Comparison of ENCODE assay signal across 29 cellular contexts in genomic region chr1:94840811-94841210, GRCh38. TPM values are rescaled to one million over a fixed set of nuclear protein-coding genes. Genes with fewer than 3 reads are reported as not detected.
"Had no signal": no experiment of that assay in that cellular context is flagged by ENCODE, and none has a peak within 500 bp of the region (broad histone marks: within the 10 kb centered on the region; RNA-seq: fewer than 3 reads in every experiment).

No MANE protein-coding gene starts in this region.

- H3K27me3 ChIP-seq: neural progenitor cell, ovary, spleen, suprapubic skin, testis, tibial artery, transverse colon, upper lobe of right lung, uterus had no signal

- H2AFZ ChIP-seq: neural progenitor cell, parathyroid adenoma had no signal

- H3K36me3 ChIP-seq: neural progenitor cell, ovary, spleen, suprapubic skin, transverse colon, upper lobe of right lung, uterus had no signal

- H3K79me2 ChIP-seq: parathyroid adenoma had no signal

- DNase-seq: natural killer cell; occipital lobe; ovary; posterior cingulate gyrus; psoas muscle; right cardiac atrium; spleen; stimulated activated CD4-positive, alpha-beta T cell treated with anti-CD3 and anti-CD28 coated beads, Interleukin-12 subunit alpha, Interleukin-12 subunit beta, amount 100 ng/mL, for 4 hours; stimulated activated CD4-positive, alpha-beta T cell treated with anti-CD3 and anti-CD28 coated beads, Interleukin-1b, Interleukin-23, amount 100 ng/mL, for 48 hours; stimulated activated CD4-positive, alpha-beta T cell treated with anti-CD3 and anti-CD28 coated beads, Interleukin-4, amount 100 ng/mL, for 1 hour; stimulated activated CD4-positive, alpha-beta T cell treated with anti-CD3 and anti-CD28 coated beads, Interleukin-4, amount 100 ng/mL, for 4 hours; stimulated activated CD8-positive, alpha-beta memory T cell treated with anti-CD3 and anti-CD28 coated beads, Interleukin-4, amount 100 ng/mL, for 48 hours; stimulated activated naive CD4-positive, alpha-beta T cell; stimulated activated naive CD8-positive, alpha-beta T cell treated with anti-CD3 and anti-CD28 coated beads, Interleukin-15, amount 100 ng/mL, for 72 hours; stimulated activated naive CD8-positive, alpha-beta T cell treated with anti-CD3 and anti-CD28 coated beads, Interleukin-15, Interleukin-2, amounts not matched to agents 100 U/mL and 50 U/mL, for 24 hours; substantia nigra; testis; tibial artery; transverse colon; upper lobe of right lung; uterus had no signal

- H3K27ac ChIP-seq: neural progenitor cell, ovary, parathyroid adenoma, psoas muscle, skin epidermis, spleen, suprapubic skin, testis, tibial artery, transverse colon, upper lobe of right lung, uterus had no signal

- H3K9me3 ChIP-seq: ovary, psoas muscle, spleen, suprapubic skin, testis, tibial artery, transverse colon, upper lobe of right lung, uterus had no signal

- H3K4me3 ChIP-seq: neural progenitor cell, ovary, psoas muscle, skin epidermis, smooth muscle cell, spleen, suprapubic skin, testis, tibial artery, transverse colon, upper lobe of right lung, uterus had no signal

- H3K4me2 ChIP-seq: neural progenitor cell, smooth muscle cell had no signal

- ATAC-seq: natural killer cell; psoas muscle; right cardiac atrium; sciatic nerve; stimulated activated memory B cell treated with anti-CD40 and anti-IgM and Interleukin-4, amounts not matched to agents 10 μg/mL and 1 μg/mL and 100 μg/mL, for 72 hours; stimulated activated naive CD8-positive, alpha-beta T cell treated with anti-CD3 and anti-CD28 coated beads, Interleukin-15, amount 100 ng/mL, for 72 hours; stimulated activated naive CD8-positive, alpha-beta T cell treated with anti-CD3 and anti-CD28 coated beads, Interleukin-15, Interleukin-2, amounts not matched to agents 100 U/mL and 50 U/mL, for 24 hours; upper lobe of right lung had no signal

- H3K9ac ChIP-seq: neural progenitor cell, parathyroid adenoma had no signal

- H3K4me1 ChIP-seq: neural progenitor cell, parathyroid adenoma, psoas muscle, spleen, suprapubic skin, testis, tibial artery, transverse colon, upper lobe of right lung, uterus had no signal

RNA-seq across cellular contexts. Expression of gene SLC44A3, which starts 20.7 kb away (rescaled TPM):
- polyA plus RNA-seq: neural cell had no signal
